Comparison of ENCODE assay signal across 35 cellular contexts in the genomic region with DNA sequence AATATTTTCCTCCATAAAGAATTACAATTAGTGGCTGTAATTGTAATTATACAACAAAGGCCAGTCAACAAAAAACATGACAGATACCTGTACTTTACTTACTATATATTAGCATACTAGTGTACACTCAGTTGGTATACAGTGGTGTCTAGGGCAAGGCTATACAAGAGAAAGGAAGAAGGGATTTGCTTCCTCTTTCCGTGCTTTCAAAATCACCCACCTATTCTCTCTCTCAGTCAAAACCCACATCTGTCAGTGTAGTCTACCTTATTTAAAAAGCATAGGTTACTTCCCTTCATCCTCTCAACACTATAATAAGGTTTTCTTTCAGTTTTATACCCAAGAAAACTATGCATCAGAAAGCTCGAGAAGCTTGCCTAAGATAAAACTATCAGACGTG.
"Had no signal": no experiment of that assay in that cellular context is flagged by ENCODE, and none has a peak within 500 bp of the region (broad histone marks: within the 10 kb centered on the region; RNA-seq: fewer than 3 reads in every experiment).

No MANE protein-coding gene starts in this region.

- DNase-seq: Kasumi-1, KG1, MG63, NCI-H1048, NCI-H1092 treated with DMSO at 0.1 percent for 48 hours, NCI-H1105 treated with DMSO at 0.1 percent for 48 hours, NCI-H1417, NCI-H1436, NCI-H146, NCI-H1694, NCI-H187, NCI-H1930, NCI-H2029 treated with DMSO at 0.1 percent for 48 hours, NCI-H2081 treated with DMSO at 0.1 percent for 48 hours, NCI-H2107, NCI-H2171, NCI-H226, NCI-H446 treated with DMSO at 0.1 percent for 48 hours, NCI-H510A, NCI-H524, NCI-H526, NCI-H69, NCI-H748 treated with DMSO at 0.1 percent for 48 hours, NCI-H82, PC-9, SHP77, SK-N-SH, SW 1271, T-helper 1 cell had no signal

- H3K9me3 ChIP-seq: MG63, SJSA1, SK-N-SH had no signal

- H3K4me3 ChIP-seq: K562, MG63, PC-9, SJSA1 had no signal

- ATAC-seq: K562, Panc1, Right ventricle myocardium inferior had no signal

- H3K4me1 ChIP-seq: SJSA1 had no signal

- FAIRE-seq: K562, RCC 7860 had no signal

- H3K4me2 ChIP-seq: PC-9, SK-N-SH had no signal

- H2AFZ ChIP-seq: PC-9 had no signal

- H3K9ac ChIP-seq: SK-N-SH had no signal

- H3K27ac ChIP-seq: PC-9, RWPE1, SJSA1 had no signal

- H3K36me3 ChIP-seq: MG63, SJSA1 had no signal

- H3K27me3 ChIP-seq: MG63, SJSA1 had no signal
